ENCODE assay signal across 20 cellular contexts in the genomic region with DNA sequence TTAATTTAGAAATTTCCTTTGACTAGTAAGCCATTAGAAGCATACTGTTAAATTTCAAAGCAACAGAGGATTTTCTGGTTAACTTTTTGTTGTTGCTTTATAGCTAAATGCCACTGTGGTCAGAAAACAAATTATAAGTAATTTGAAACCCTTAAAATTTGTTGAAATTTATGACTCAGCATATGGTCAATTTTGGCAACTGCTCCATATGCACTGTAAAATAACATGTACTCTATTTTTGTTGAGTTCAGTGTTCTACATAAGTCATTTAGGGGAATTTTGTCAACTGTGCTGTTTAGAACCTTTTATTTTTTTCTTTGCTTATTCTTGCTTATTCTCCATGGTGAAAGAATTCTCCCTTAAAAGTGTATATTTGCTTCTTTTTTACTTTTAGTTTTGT. TPM values are rescaled to one million over a fixed set of nuclear protein-coding genes. Genes with fewer than 3 reads are reported as not detected.
DNase-seq lines count a peak whose midpoint lies in the region; ATAC-seq and TF ChIP-seq lines count a peak whose summit lies in the region.
"Had no signal": no experiment of that assay in that cellular context is flagged by ENCODE, and none has a peak within 500 bp of the region (broad histone marks: within the 10 kb centered on the region; RNA-seq: fewer than 3 reads in every experiment).

No MANE protein-coding gene starts in this region.

- no peak overlapping the region for H3K27ac ChIP-seq in osteoblast (ENCODE audit: low read depth, low read length)
- H3K27ac ChIP-seq: SJCRH30, transverse colon had no signal

- TF ChIP-seq CTCF in cardiac fibroblast (IDR thresholded peaks at IDR 0.05; ENCODE audit: low read depth, low read length) (no peak), osteoblast (IDR thresholded peaks at IDR 0.05; ENCODE audit: extremely low read depth, low read depth, low read length) (no peak)

- DNase-seq in EL (peak; percentile 34), LHCN-M2 (ENCODE audit: low read depth) (peak; percentile 75), cardiac fibroblast (ENCODE audit: low read depth in 2 of 2) (peak; percentile 62 to 76), osteoblast (ENCODE audit: insufficient read length, low spot score, missing footprints) (peak; percentile 18), HT-29 (ENCODE audit: low spot score) (no peak)
- DNase-seq: activated CD4-positive, alpha-beta T cell treated with anti-CD3 and anti-CD28 coated beads for 1 hour; activated CD8-positive, alpha-beta memory T cell treated with anti-CD3 and anti-CD28 coated beads, Interleukin-2, amount 10 ng/mL, durations not matched to agents 7 days and 5 days; activated gamma-delta T cell treated with Interleukin-2 at 50 U/mL for 16 hours; anterior cingulate cortex; DMS79 treated with DMSO at 0.1 percent for 48 hours; kidney; mesendoderm; NCI-H526 treated with DMSO at 0.1 percent for 48 hours; OCI-M1; stimulated activated naive CD4-positive, alpha-beta T cell treated with Interleukin-2 at 50 U/mL for 16 hours; transverse colon had no signal

- H2AFZ ChIP-seq in osteoblast (ENCODE audit: low read length): no peak overlapping the region

- H4K20me1 ChIP-seq in osteoblast (ENCODE audit: insufficient read depth, low read length): no peaks in the 10 kb centered on the region

- ATAC-seq in GM21515 (IDR thresholded peaks at IDR 0.05; ENCODE audit: unreplicated experiment) (no peak), HG02571 (IDR thresholded peaks at IDR 0.05; ENCODE audit: unreplicated experiment) (no peak), GM19455 (IDR thresholded peaks at IDR 0.05; ENCODE audit: unreplicated experiment) (no peak)
- ATAC-seq: activated CD8-positive, alpha-beta memory T cell treated with anti-CD3 and anti-CD28 coated beads, Interleukin-2, amount 10 ng/mL, durations not matched to agents 7 days and 5 days had no signal

- H3K4me3 ChIP-seq in cardiac fibroblast (replicated peaks in 1 of 2; ENCODE audit: low read depth in 2 of 2, low read length in 2 of 2) (no peak overlapping the region), osteoblast (ENCODE audit: insufficient read depth, low read length) (no peak overlapping the region)
- H3K4me3 ChIP-seq: SJCRH30, transverse colon had no signal

- H3K36me3 ChIP-seq in osteoblast (ENCODE audit: insufficient read depth, low read length): no peaks in the 10 kb centered on the region

- H3K79me2 ChIP-seq in osteoblast (ENCODE audit: insufficient read depth, low read length): no peaks in the 10 kb centered on the region

- no peaks in the 10 kb centered on the region for H3K27me3 ChIP-seq in osteoblast (ENCODE audit: insufficient read depth, low read length)
- H3K27me3 ChIP-seq: SJCRH30, transverse colon had no signal

- peaks cover 6% of the 10 kb centered on the region for H3K9me3 ChIP-seq in osteoblast (ENCODE audit: low read depth, low read length)

- peaks cover 4% of the 10 kb centered on the region for H3K4me1 ChIP-seq in osteoblast (ENCODE audit: insufficient read depth, low read length)
- H3K4me1 ChIP-seq: SJCRH30, transverse colon had no signal

- H3K4me2 ChIP-seq in osteoblast (ENCODE audit: insufficient read depth, low read length): peak overlapping the region; percentile 14

RNA-seq across cellular contexts. Expression of gene SCLT1, which starts 28.6 kb away (rescaled TPM):
- total RNA-seq in LHCN-M2 (2014; rRNA removed) (13.0 and 14.8 TPM in 2 replicates), osteoblast (14.1 and 17.4 TPM in 2 replicates)
- 3.2 TPM for polyA plus RNA-seq in LHCN-M2 (2012)
- total RNA-seq in HT-29 (2014; rRNA removed; shearing (Covaris generic)): 12.5 and 12.7 TPM in 2 replicates

RNA-seq across cellular contexts. Expression of gene C4orf33, which starts 31.2 kb away (rescaled TPM):
- total RNA-seq in LHCN-M2 (2014; rRNA removed) (12.1 and 14.6 TPM in 2 replicates), osteoblast (11.9 and 13.3 TPM in 2 replicates)
- polyA plus RNA-seq in LHCN-M2 (2012): 4.8 TPM
- 3.3 and 3.7 TPM in 2 replicates for total RNA-seq in HT-29 (2014; rRNA removed; shearing (Covaris generic))
